In genomic region chr10:45599021-45599603, GRCh38 we compare ENCODE assay signal across 27 cellular contexts.
"Had no signal": no experiment of that assay in that cellular context is flagged by ENCODE, and none has a peak within 500 bp of the region (broad histone marks: within the 10 kb centered on the region; RNA-seq: fewer than 3 reads in every experiment).

No MANE protein-coding gene starts in this region.

- H3K27ac ChIP-seq: ascending aorta, heart left ventricle, left ventricle myocardium inferior, parathyroid adenoma, psoas muscle, spleen, suprapubic skin, tibial artery, upper lobe of right lung had no signal

- ATAC-seq: effector memory CD8-positive, alpha-beta T cell; esophagus mucosa; heart left ventricle; naive thymus-derived CD8-positive, alpha-beta T cell; psoas muscle; upper lobe of right lung had no signal

- H3K27me3 ChIP-seq: ascending aorta, upper lobe of right lung had no signal

- H3K9ac ChIP-seq: parathyroid adenoma had no signal

- H2AFZ ChIP-seq: parathyroid adenoma had no signal

- H3K4me1 ChIP-seq: ascending aorta, parathyroid adenoma, psoas muscle had no signal

- H3K9me3 ChIP-seq: ascending aorta, heart left ventricle, left ventricle myocardium inferior, psoas muscle, suprapubic skin, tibial artery, upper lobe of right lung had no signal

- H3K79me2 ChIP-seq: parathyroid adenoma had no signal

- H3K4me3 ChIP-seq: ascending aorta, heart left ventricle, left ventricle myocardium inferior, psoas muscle, spleen, suprapubic skin, tibial artery, upper lobe of right lung had no signal

- H3K36me3 ChIP-seq: ascending aorta, heart left ventricle, left ventricle myocardium inferior, spleen, suprapubic skin, tibial artery, upper lobe of right lung had no signal

- DNase-seq: activated CD4-positive, alpha-beta memory T cell treated with anti-CD3 and anti-CD28 coated beads for 36 hours; activated CD4-positive, alpha-beta T cell treated with anti-CD3 and anti-CD28 coated beads, Interleukin-2, amount 10 ng/mL, durations not matched to agents 24 days and 14 days; activated CD4-positive, CD25-positive, alpha-beta regulatory T cell treated with anti-CD3 and anti-CD28 coated beads, Interleukin-2, amount 50 U/mL, for 72 hours; activated CD8-positive, alpha-beta memory T cell treated with anti-CD3 and anti-CD28 coated beads, Interleukin-2, amount 50 U/mL, for 4 hours; activated effector memory CD4-positive, alpha-beta T cell treated with anti-CD3 and anti-CD28 coated beads, Interleukin-2, amount 50 U/mL, for 16 hours; activated naive CD4-positive, alpha-beta T cell treated with anti-CD3 and anti-CD28 coated beads, Interleukin-2, amount 10 ng/mL, durations not matched to agents 7 days and 5 days; activated naive CD8-positive, alpha-beta T cell treated with anti-CD3 and anti-CD28 coated beads, Interleukin-2, amount 10 ng/mL, durations not matched to agents 7 days and 5 days; activated T-cell treated with anti-CD3 and anti-CD28 coated beads, Interleukin-2, amount 50 U/mL, for 1 hour; cortex of kidney; effector memory CD8-positive, alpha-beta T cell; foreskin fibroblast; heart left ventricle; kidney glomerular epithelial cell; left ventricle myocardium inferior; midbrain; naive thymus-derived CD8-positive, alpha-beta T cell; occipital lobe; psoas muscle; spleen; stimulated activated naive CD4-positive, alpha-beta T cell; T-helper 9 cell; tibial artery; upper lobe of right lung had no signal
